Comparison of ENCODE assay signal across 23 cellular contexts in the genomic region with DNA sequence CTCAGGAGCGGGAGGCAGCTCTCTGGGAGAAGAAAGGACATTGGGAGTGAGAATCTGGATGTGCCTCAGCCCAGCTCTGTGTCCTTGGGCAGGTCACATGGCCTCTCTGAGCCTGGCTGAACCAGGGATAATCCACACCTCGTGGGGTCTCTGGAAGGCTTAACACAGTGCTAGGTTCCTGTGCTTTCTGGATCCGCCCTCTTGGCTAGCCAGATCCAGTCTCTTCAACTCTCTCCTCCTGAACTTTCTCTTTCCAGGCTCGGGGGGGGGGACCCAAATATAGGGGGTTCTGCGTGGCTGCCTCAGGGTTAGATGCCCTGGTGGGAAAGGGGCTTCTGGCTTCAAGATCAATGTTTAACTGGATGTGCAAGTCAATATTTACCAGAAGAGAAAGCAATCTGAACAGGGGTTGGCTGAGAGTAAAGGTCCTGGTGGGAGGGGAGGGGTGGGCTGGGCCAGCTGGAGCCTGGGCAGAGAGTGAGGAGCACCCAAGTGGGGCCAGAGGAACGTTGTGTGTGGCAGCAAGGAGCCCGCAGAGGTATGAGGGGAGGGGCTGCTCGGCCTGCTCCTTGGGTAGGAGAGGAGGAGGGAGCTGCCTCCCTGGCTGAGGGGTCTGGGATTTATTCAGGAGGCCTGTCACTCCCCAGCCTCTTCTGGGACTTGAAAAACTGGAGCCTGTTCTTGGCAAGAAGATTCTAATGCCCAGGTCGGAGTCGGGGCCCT. TPM values are rescaled to one million over a fixed set of nuclear protein-coding genes. Genes with fewer than 3 reads are reported as not detected.
A peak's percentile ranks its signal among the peaks of the same experiment; 100 is the strongest.
DNase-seq lines count a peak whose midpoint lies in the region; ATAC-seq, FAIRE-seq and TF ChIP-seq lines count a peak whose summit lies in the region.
"Had no signal": no experiment of that assay in that cellular context is flagged by ENCODE, and none has a peak within 500 bp of the region (broad histone marks: within the 10 kb centered on the region; RNA-seq: fewer than 3 reads in every experiment).

TSS of gene SERPINF2 (plus strand) at position 501 of the 723 bp plus-strand sequence. CDS start 2,125 bp downstream, outside the sequence.

- intact Hi-C loops in Right ventricle myocardium superior (cut with DNase I): no loop called here
- intact Hi-C loops in heart left ventricle (cut with DNase I): no loop called here
- intact Hi-C loops in uterus (cut with DNase I; ENCODE audit: low total_unique reads): no loop called here

- H3K79me2 ChIP-seq in hepatocyte: peaks cover 2% of the 10 kb centered on the region
- H3K79me2 ChIP-seq: parathyroid adenoma had no signal

- H3K4me3 ChIP-seq in heart left ventricle: no peak within 1 kb of the TSS
- no peak within 1 kb of the TSS for H3K4me3 ChIP-seq in hepatocyte
- H3K4me3 ChIP-seq in uterus: no peak within 1 kb of the TSS
- H3K4me3 ChIP-seq: coronary artery, GM23248 had no signal

- H3K27ac ChIP-seq in heart left ventricle (no peak within 1 kb of the TSS), hepatocyte (peak within 1 kb of the TSS; percentile 57), uterus (peak within 1 kb of the TSS; percentile 47 to 71)
- H3K27ac ChIP-seq: epithelial cell of prostate, GM23248, parathyroid adenoma had no signal

- peak within 1 kb of the TSS; percentile 73 for H3K27ac Mint-ChIP-seq in mesothelial cell of epicardium
- H3K27ac Mint-ChIP-seq: CD8-positive, alpha-beta T cell; T-helper 1 cell treated with Interleukin-12 subunit alpha and Interleukin-12 subunit beta and Interleukin-4 antibody, amounts not matched to agents 30 μg/mL and 1 μg/mL, for 36 hours had no signal

- ATAC-seq in Right ventricle myocardium superior (ENCODE audit: poor library complexity) (peak; percentile 13), heart left ventricle (no peak)
- ATAC-seq: CD8-positive, alpha-beta T cell had no signal

- no peaks in the 10 kb centered on the region for H3K27me3 Mint-ChIP-seq in mesothelial cell of epicardium (ENCODE audit: low read depth)

- no peak for TF ChIP-seq POLR2A in heart left ventricle (IDR thresholded peaks at IDR 0.05)
- no peak for TF ChIP-seq POLR2A in uterus (IDR thresholded peaks at IDR 0.05)

- DNase-seq in Right ventricle myocardium superior (no peak), heart left ventricle (no peak), hepatocyte (ENCODE audit: low spot score) (peak; percentile 63), mesothelial cell of epicardium (ENCODE audit: low spot score in 2 of 2, unreplicated experiment in 2 of 2) (no peak), uterus (no peak), NCI-H2081 treated with DMSO at 0.1 percent for 48 hours (lab: John Stamatoyannopoulos, UW) (no peak), cerebellum (ENCODE audit: low spot score) (no peak), urothelium cell line (ENCODE audit: low spot score) (no peak)
- DNase-seq: activated CD4-positive, alpha-beta T cell treated with anti-CD3 and anti-CD28 coated beads for 1 hour; activated CD8-positive, alpha-beta memory T cell treated with anti-CD3 and anti-CD28 coated beads, Interleukin-2, amount 50 U/mL, for 4 hours; activated gamma-delta T cell; aorta; CD8-positive, alpha-beta T cell; GM23248; Kasumi-1; NCI-H1417 treated with DMSO at 0.1 percent for 48 hours; SHP77; stimulated activated naive CD4-positive, alpha-beta T cell had no signal

- H3K9me2 ChIP-seq in hepatocyte (replicated peaks; ENCODE audit: insufficient read depth): no peaks in the 10 kb centered on the region

- H3K9me3 ChIP-seq in heart left ventricle (no peaks in the 10 kb centered on the region), hepatocyte (ENCODE audit: low read depth) (no peaks in the 10 kb centered on the region), uterus (no peaks in the 10 kb centered on the region)

- no peaks in the 10 kb centered on the region for H4K20me1 ChIP-seq in hepatocyte (ENCODE audit: insufficient read depth, poor library complexity, severe bottlenecking)

- H3K27me3 ChIP-seq in heart left ventricle: no peaks in the 10 kb centered on the region
- no peaks in the 10 kb centered on the region for H3K27me3 ChIP-seq in hepatocyte
- no peaks in the 10 kb centered on the region for H3K27me3 ChIP-seq in uterus

- no peak within 1 kb of the TSS for H3K4me3 Mint-ChIP-seq in mesothelial cell of epicardium
- H3K4me3 Mint-ChIP-seq: CD8-positive, alpha-beta T cell; T-helper 1 cell treated with Interleukin-12 subunit alpha and Interleukin-12 subunit beta and Interleukin-4 antibody, amounts not matched to agents 30 μg/mL and 1 μg/mL, for 36 hours had no signal

- WGBS in heart left ventricle, 4 donors: 60 to 74% (median 73%) methylated on average over 8 to 10 of the region's 10 CpGs
- WGBS in hepatocyte (ENCODE audit: low lambda C conversion rate, missing lambda C conversion rate): 34% methylated on average over 10 of the region's 10 CpGs

- FAIRE-seq in urothelium cell line (lab: Jason Lieb, UNC): no peak

- H3K4me2 ChIP-seq in hepatocyte: peak within 1 kb of the TSS; percentile 61

- H3K36me3 Mint-ChIP-seq in mesothelial cell of epicardium: peaks cover 7% of the 10 kb centered on the region

- no peak within 1 kb of the TSS for H2AFZ ChIP-seq in hepatocyte
- H2AFZ ChIP-seq: GM23248, parathyroid adenoma had no signal

- H3K4me1 ChIP-seq in heart left ventricle (peaks cover 0 to 16% (median 5%) of the 10 kb centered on the region in 12 donors), hepatocyte (ENCODE audit: insufficient read depth) (peaks cover 22% of the 10 kb centered on the region), uterus (peaks cover 0 to 2% of the 10 kb centered on the region in 2 donors)
- H3K4me1 ChIP-seq: parathyroid adenoma had no signal

- H3K9me3 Mint-ChIP-seq in mesothelial cell of epicardium: no peaks in the 10 kb centered on the region
- H3K9me3 Mint-ChIP-seq: CD8-positive, alpha-beta T cell; T-helper 1 cell treated with Interleukin-12 subunit alpha and Interleukin-12 subunit beta and Interleukin-4 antibody, amounts not matched to agents 30 μg/mL and 1 μg/mL, for 36 hours had no signal

- TF ChIP-seq CTCF in heart left ventricle (IDR thresholded peaks at IDR 0.05) (no peak), hepatocyte (IDR thresholded peaks at IDR 0.05; ENCODE audit: poor library complexity) (no peak), mesothelial cell of epicardium (IDR thresholded peaks at IDR 0.05; ENCODE audit: unreplicated experiment) (no peak), uterus (IDR thresholded peaks at IDR 0.05) (no peak)

- H3K4me1 Mint-ChIP-seq in mesothelial cell of epicardium: peaks cover 5% of the 10 kb centered on the region

- peaks cover 0 to 7% (median 4%) of the 10 kb centered on the region in 9 donors for H3K36me3 ChIP-seq in heart left ventricle
- H3K36me3 ChIP-seq in hepatocyte (replicated peaks; ENCODE audit: insufficient read depth, low read depth): no peaks in the 10 kb centered on the region
- no peaks in the 10 kb centered on the region for H3K36me3 ChIP-seq in uterus

RNA-seq across cellular contexts. Expression of gene SERPINF2, which starts in this region (rescaled TPM):
- total RNA-seq in Right ventricle myocardium superior (0.32 TPM), heart left ventricle (1 to 10 TPM in 2 of 9 donors, under 1 TPM in 6, not detected in 1; 0.25 to 1.8 (median 0.77) TPM), hepatocyte (127 and 140 TPM in 2 replicates), mesothelial cell of epicardium (0.32 to 0.63 TPM (median 0.44 TPM) in 3 replicates), uterus (10 to 100 TPM in 2 of 4 donors, 1 to 10 TPM in 1, under 1 TPM in 1; 0.83 to 21.5 (median 10.0) TPM), cerebellum (0.18 TPM)
- polyA plus RNA-seq in heart left ventricle (1 to 10 TPM in 1 of 2 donors, under 1 TPM in 1; 0.65 to 1.4 TPM), hepatocyte (127 and 164 TPM in 2 replicates)
- total RNA-seq: glomerular endothelial cell, GM23248 had no signal

Comparison
In these comparisons a context has a peak if more than half of its experiments do, and no peak if none do; other contexts are left out.
1. RNA of gene SERPINF2 (polyA plus RNA-seq): 127 to 164 TPM in hepatocyte; 0.65 to 1.4 TPM in heart left ventricle; every median in the first group is over 10 times any median in the second.
2. Peak in ATAC-seq in Right ventricle myocardium superior; RNA of the gene not detected or under 1 TPM.
3. H3K27ac ChIP-seq: peak in hepatocyte (single experiment) and uterus (2 of 2); none in heart left ventricle (0 of 12).